In the genomic region with DNA sequence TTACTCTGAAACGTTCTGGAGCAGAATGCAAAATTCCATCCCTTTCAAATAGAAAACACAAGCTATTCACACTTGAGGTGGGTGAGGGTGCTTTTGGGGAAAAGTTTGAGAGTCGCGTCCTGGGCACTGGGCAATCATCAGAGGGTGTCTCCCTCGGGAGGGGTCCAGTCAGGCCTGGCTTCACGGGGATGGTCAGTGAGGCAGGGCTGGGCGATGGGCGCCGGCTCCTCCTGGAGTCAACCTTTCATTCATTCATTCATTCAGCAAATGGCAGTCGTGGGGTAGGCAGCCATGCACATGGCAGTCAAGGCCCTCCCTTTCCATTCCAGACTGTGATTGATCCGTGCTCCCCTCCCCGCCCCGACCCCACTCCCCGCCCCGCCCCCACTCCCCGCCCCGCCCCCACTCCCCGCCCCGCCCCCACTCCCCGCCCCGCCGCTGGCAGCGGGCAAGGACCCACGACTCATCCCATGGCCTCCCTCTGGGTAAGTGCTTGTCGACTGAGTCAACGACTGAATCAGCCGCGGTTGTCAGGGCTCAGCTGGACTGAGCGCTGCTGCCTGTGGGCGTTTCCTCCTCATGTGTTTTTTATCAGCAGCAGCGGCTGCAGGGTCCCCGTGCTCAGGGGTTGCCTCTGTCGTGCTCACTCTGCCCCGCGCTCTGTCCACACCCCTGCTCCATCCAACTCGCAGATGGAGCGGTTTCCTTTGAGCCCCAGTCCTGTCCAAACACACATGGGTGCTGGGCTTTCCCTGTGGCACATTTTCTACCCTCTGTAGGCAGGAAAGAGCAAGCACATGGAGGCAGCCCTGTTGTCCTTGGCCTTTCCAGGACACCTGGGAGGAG, we compare ENCODE assay signal across 8 cellular contexts. TPM values are rescaled to one million over a fixed set of nuclear protein-coding genes. Genes with fewer than 3 reads are reported as not detected.
DNase-seq lines count a peak whose midpoint lies in the region; ATAC-seq and TF ChIP-seq lines count a peak whose summit lies in the region.

No MANE protein-coding gene starts in this region.

- H3K4me1 Mint-ChIP-seq in CD8-positive, alpha-beta memory T cell, result peaks cover 61 to 68% (median 65%) of the 10 kb centered on the region in 3 donors

- no peak for DNase-seq in CD8-positive, alpha-beta memory T cell
- DNase-seq in NB4 (ENCODE audit: low read depth) (peak; percentile 51), heart left ventricle (peak in 2 of 5 donors; percentile 68 to 81), testis (no peak)
- peak; percentile 80 to 85 for DNase-seq in activated T-cell treated with anti-CD3 and anti-CD28 coated beads, Interleukin-2, amount 50 U/mL, for 48 hours
- DNase-seq in stimulated activated CD4-positive, alpha-beta T cell treated with anti-CD3 and anti-CD28 coated beads, Interleukin-15, amount 100 ng/mL, for 48 hours (ENCODE audit: low read depth in 2 of 2), result peak; percentile 70 to 71

- no peak overlapping the region for H3K4me3 ChIP-seq in CD8-positive, alpha-beta memory T cell (ENCODE audit: low read length)
- H3K4me3 ChIP-seq in NB4 (ENCODE audit: low read depth, low read length) (no peak overlapping the region), heart left ventricle (no peak overlapping the region), testis (no peak overlapping the region)

- H3K4me1 ChIP-seq in CD8-positive, alpha-beta memory T cell (ENCODE audit: insufficient read depth, low read length), result peaks cover 35% of the 10 kb centered on the region
- peaks cover 0 to 53% (median 4%) of the 10 kb centered on the region in 12 donors for H3K4me1 ChIP-seq in heart left ventricle
- peaks cover 25% of the 10 kb centered on the region for H3K4me1 ChIP-seq in testis

- TF ChIP-seq POLR2A in NB4 (IDR thresholded peaks at IDR 0.05; ENCODE audit: extremely low read depth, insufficient read length) (no peak), heart left ventricle (IDR thresholded peaks at IDR 0.05) (no peak), testis (IDR thresholded peaks at IDR 0.05) (no peak)

- H3K36me3 ChIP-seq in CD8-positive, alpha-beta memory T cell (ENCODE audit: insufficient read depth, low read length), result no peaks in the 10 kb centered on the region
- H3K36me3 ChIP-seq in heart left ventricle (no peaks in the 10 kb centered on the region), testis (ENCODE audit: low read depth, missing control alignments) (no peaks in the 10 kb centered on the region)

- H3K27me3 ChIP-seq in CD8-positive, alpha-beta memory T cell (ENCODE audit: insufficient read depth, low read length, poor library complexity, severe bottlenecking), result no peaks in the 10 kb centered on the region
- H3K27me3 ChIP-seq in heart left ventricle, result peaks cover 0 to 11% (median 0%) of the 10 kb centered on the region in 9 donors
- no peaks in the 10 kb centered on the region for H3K27me3 ChIP-seq in testis

- intact Hi-C loops in heart left ventricle (cut with DNase I), result loop anchor here in 1 of 10 donors (10.0 kb wide), 1 partner anchor 295 kb away; no protein-coding TSS in a partner anchor
- intact Hi-C loops in testis (cut with DNase I; ENCODE audit: low total_unique reads), result no loop called here

- H3K9me3 ChIP-seq in CD8-positive, alpha-beta memory T cell (ENCODE audit: low read length), result no peaks in the 10 kb centered on the region
- H3K9me3 ChIP-seq in heart left ventricle (peaks cover 0 to 19% (median 6%) of the 10 kb centered on the region in 12 donors), testis (no peaks in the 10 kb centered on the region)

- peaks cover 3 to 4% of the 10 kb centered on the region in 2 donors for H3K27me3 Mint-ChIP-seq in CD8-positive, alpha-beta memory T cell

- TF ChIP-seq CTCF in NB4 (IDR thresholded peaks at IDR 0.05; ENCODE audit: low read depth, low read length) (no peak), heart left ventricle (IDR thresholded peaks at IDR 0.05) (no peak), testis (IDR thresholded peaks at IDR 0.05) (no peak)

- ATAC-seq in heart left ventricle, result peak in 3 of 4 donors; percentile 45 to 87 (median 80)
- ATAC-seq in HG03469 (IDR thresholded peaks at IDR 0.05; ENCODE audit: unreplicated experiment), result no peak
- ATAC-seq in GM19397 (IDR thresholded peaks at IDR 0.05; ENCODE audit: unreplicated experiment), result no peak

- POLR2A ChIA-PET in CD8-positive, alpha-beta memory T cell (lab: Charles Lee), result no interaction called here

- CTCF ChIA-PET in CD8-positive, alpha-beta memory T cell (lab: Charles Lee), result no interaction called here

- H3K36me3 Mint-ChIP-seq in CD8-positive, alpha-beta memory T cell, result peaks cover 0 to 5% (median 0%) of the 10 kb centered on the region in 3 donors

- H3K4me3 Mint-ChIP-seq in CD8-positive, alpha-beta memory T cell, result peak overlapping the region in 6 of 7 donors; percentile 34 to 74 (median 56)

- peaks cover 0 to 7% (median 6%) of the 10 kb centered on the region in 5 donors for H3K9me3 Mint-ChIP-seq in CD8-positive, alpha-beta memory T cell

- H3K27ac Mint-ChIP-seq in CD8-positive, alpha-beta memory T cell, result peak overlapping the region in 3 of 8 donors; percentile 32 to 77 (median 57)

- H3K27ac ChIP-seq in CD8-positive, alpha-beta memory T cell (ENCODE audit: low read depth, low read length), result no peak overlapping the region
- H3K27ac ChIP-seq in heart left ventricle, result no peak overlapping the region
- H3K27ac ChIP-seq in testis, result no peak overlapping the region

- WGBS in heart left ventricle, 4 donors, result 27 to 43% (median 35%) methylated on average over 19 to 36 of the region's 36 CpGs
- 25 to 34% methylated on average over 15 to 36 of the region's 36 CpGs for WGBS in testis, 2 donors

RNA-seq across cellular contexts. Expression of a gene that starts 12.5 kb away (rescaled TPM):
- total RNA-seq in CD8-positive, alpha-beta memory T cell, result 1 to 10 TPM in 1 of 2 experiments, under 1 TPM in 1; 0.92 to 1.2 TPM
- 2.8 TPM for polyA plus RNA-seq in CD8-positive, alpha-beta memory T cell
- total RNA-seq in heart left ventricle, result 10 to 100 TPM in 3 of 9 donors, 1 to 10 TPM in 6; 7.7 to 27.2 (median 9.2) TPM
- polyA plus RNA-seq in heart left ventricle, result 10 to 100 TPM in 1 of 2 donors, 1 to 10 TPM in 1; 7.0 to 10.9 TPM
- total RNA-seq in testis, result 10 to 100 TPM; 30.0 to 37.9 TPM
- polyA plus RNA-seq in testis (ENCODE audit: insufficient read depth, low read depth, low replicate concordance), result 19.8 TPM

RNA-seq across cellular contexts. Expression of a gene that starts 45.7 kb away (rescaled TPM):
- total RNA-seq in CD8-positive, alpha-beta memory T cell, result 1 to 10 TPM; 7.8 to 7.9 TPM
- 11.6 TPM for polyA plus RNA-seq in CD8-positive, alpha-beta memory T cell
- total RNA-seq in heart left ventricle (10 to 100 TPM; 16.0 to 54.5 (median 27.9) TPM), testis (10 to 100 TPM; 55.0 to 67.8 TPM)
- polyA plus RNA-seq in heart left ventricle (10 to 100 TPM; 11.0 to 15.7 TPM), testis (ENCODE audit: insufficient read depth, low read depth, low replicate concordance) (23.8 TPM)

Comparison
In these comparisons a context has a peak if more than half of its experiments do, and no peak if none do; other contexts are left out.
1. DNase-seq: peak in NB4 (single experiment), activated T-cell treated with anti-CD3 and anti-CD28 coated beads, Interleukin-2, amount 50 U/mL, for 48 hours (2 of 2) and stimulated activated CD4-positive, alpha-beta T cell treated with anti-CD3 and anti-CD28 coated beads, Interleukin-15, amount 100 ng/mL, for 48 hours (2 of 2); none in CD8-positive, alpha-beta memory T cell (0 of 5) and testis (single experiment).
2. ATAC-seq: peak in heart left ventricle (3 of 4); none in HG03469 (single experiment) and GM19397 (single experiment).